In genomic region chr6:30037182-30037788, GRCh38 we compare ENCODE assay signal across 9 cellular contexts. TPM values are rescaled to one million over a fixed set of nuclear protein-coding genes. Genes with fewer than 3 reads are reported as not detected.
DNase-seq lines count a peak whose midpoint lies in the region; ATAC-seq and TF ChIP-seq lines count a peak whose summit lies in the region.
"Had no signal": no experiment of that assay in that cellular context is flagged by ENCODE, and none has a peak within 500 bp of the region (broad histone marks: within the 10 kb centered on the region; RNA-seq: fewer than 3 reads in every experiment).

No MANE protein-coding gene starts in this region.

- H3K36me3 ChIP-seq in brain microvascular endothelial cell (replicated peaks) (no peaks in the 10 kb centered on the region), mucosa of descending colon (ENCODE audit: low read depth) (no peaks in the 10 kb centered on the region)

- H3K9me3 ChIP-seq in mucosa of descending colon = no peaks in the 10 kb centered on the region

- intact Hi-C loops in mucosa of descending colon (cut with DNase I, micrococcal nuclease) = no loop called here

- peak; percentile 72 for TF ChIP-seq CTCF in brain microvascular endothelial cell (IDR thresholded peaks at IDR 0.05; ENCODE audit: low read depth, low read length, missing control alignments)
- TF ChIP-seq CTCF in mucosa of descending colon (IDR thresholded peaks at IDR 0.05) = peak; percentile 29

- H3K4me3 ChIP-seq in brain microvascular endothelial cell (ENCODE audit: low read depth, low read length) (no peak overlapping the region), mucosa of descending colon (no peak overlapping the region)

- in situ Hi-C loops in brain microvascular endothelial cell (cut with HindIII; ENCODE audit: low pct_ligation_motif_present, low sequenced_read_pairs) = no loop called here

- no peak overlapping the region for H3K27ac ChIP-seq in brain microvascular endothelial cell

- no peaks in the 10 kb centered on the region for H3K4me1 ChIP-seq in mucosa of descending colon (ENCODE audit: low read depth)

- no peak for ATAC-seq in mucosa of descending colon

- no peaks in the 10 kb centered on the region for H3K27me3 ChIP-seq in brain microvascular endothelial cell (replicated peaks)

- peak; percentile 52 for DNase-seq in ELR (ENCODE audit: low read depth)
- DNase-seq in M059J (ENCODE audit: low read depth) = peak; percentile 40
- peak; percentile 18 for DNase-seq in brain microvascular endothelial cell
- DNase-seq in mucosa of descending colon = no peak
- DNase-seq in nucleus accumbens (lab: John Stamatoyannopoulos, UW) = no peak
- DNase-seq in NCI-H1048 (lab: John Stamatoyannopoulos, UW) = no peak
- no peak for DNase-seq in mucosa of gallbladder (ENCODE audit: low spot score)
- no peak for DNase-seq in NCI-H1105 treated with DMSO at 0.1 percent for 48 hours (lab: John Stamatoyannopoulos, UW)

RNA-seq across cellular contexts. Expression of gene POLR1H, which starts 23.8 kb away (rescaled TPM):
- total RNA-seq in M059J (2014; rRNA removed; shearing (Covaris generic)) = 34.4 and 47.3 TPM in 2 replicates
- 10 to 100 TPM; 22.4 to 31.7 (median 23.0) TPM for total RNA-seq in mucosa of descending colon
- 19.5 TPM for total RNA-seq in mucosa of gallbladder

RNA-seq across cellular contexts. Expression of gene PPP1R11, which starts 29.7 kb away (rescaled TPM):
- total RNA-seq in M059J (2014; rRNA removed; shearing (Covaris generic)) = 105 and 112 TPM in 2 replicates
- total RNA-seq in mucosa of descending colon = 100 to 1,000 TPM in 1 of 3 donors, 10 to 100 TPM in 2; 78.4 to 115 (median 82.4) TPM
- total RNA-seq in mucosa of gallbladder = 76.9 TPM

RNA-seq across cellular contexts. Expression of gene RNF39, which starts 38.3 kb away (rescaled TPM):
- total RNA-seq in M059J (2014; rRNA removed; shearing (Covaris generic)) = 0.20 TPM in 1 of 2 replicates, not detected in the other
- total RNA-seq in mucosa of descending colon (1 to 10 TPM in 1 of 3 donors, under 1 TPM in 1, not detected in 1; 0.87 to 2.5 TPM), mucosa of gallbladder (2.5 TPM)
- total RNA-seq: dermis microvascular lymphatic vessel endothelial cell had no signal

Comparison
In these comparisons a context has a peak if more than half of its experiments do, and no peak if none do; other contexts are left out.
1. DNase-seq: peak in ELR (single experiment), M059J (single experiment) and brain microvascular endothelial cell (single experiment); none in mucosa of descending colon (0 of 3), nucleus accumbens (0 of 56), NCI-H1048 (single experiment), mucosa of gallbladder (single experiment) and NCI-H1105 treated with DMSO at 0.1 percent for 48 hours (single experiment).